In genomic region chr11:133052537-133052936, GRCh38 we compare ENCODE assay signal across 24 cellular contexts.
"Had no signal": no experiment of that assay in that cellular context is flagged by ENCODE, and none has a peak within 500 bp of the region (broad histone marks: within the 10 kb centered on the region; RNA-seq: fewer than 3 reads in every experiment).

No MANE protein-coding gene starts in this region.

- H3K27me3 ChIP-seq: ascending aorta, neutrophil, pancreas, transverse colon had no signal

- H3K9me3 ChIP-seq: ascending aorta, esophagus squamous epithelium, gastrocnemius medialis, neutrophil, pancreas, psoas muscle, transverse colon had no signal

- FAIRE-seq: pancreas, urothelium cell line had no signal

- DNase-seq: activated CD4-positive, alpha-beta T cell treated with anti-CD3 and anti-CD28 coated beads, Interleukin-2, amount 10 ng/mL, durations not matched to agents 24 days and 14 days; activated CD8-positive, alpha-beta T cell treated with anti-CD3 and anti-CD28 coated beads for 36 hours; cortex of kidney; endodermal cell; esophagus squamous epithelium; gastrocnemius medialis; islet precursor cell; mammary epithelial cell; midbrain; pancreas; psoas muscle; stimulated activated CD4-positive, alpha-beta T cell treated with anti-CD3 and anti-CD28 coated beads, Interleukin-15, amount 100 ng/mL, for 24 hours; stimulated activated CD8-positive, alpha-beta memory T cell treated with anti-CD3 and anti-CD28 coated beads, Interleukin-4, amount 100 ng/mL, for 48 hours; stimulated activated naive B cell treated with anti-CD40 and anti-IgM and Interleukin-4, amounts not matched to agents 10 μg/mL and 1 μg/mL and 100 μg/mL, for 72 hours; T1000; transverse colon had no signal

- H3K4me3 ChIP-seq: ascending aorta, esophagus squamous epithelium, gastrocnemius medialis, pancreas, psoas muscle, smooth muscle cell, transverse colon had no signal

- ATAC-seq: activated CD4-positive, CD25-positive, alpha-beta regulatory T cell treated with anti-CD3 and anti-CD28 coated beads, Interleukin-2, amount 50 U/mL, for 24 hours; activated CD8-positive, alpha-beta T cell treated with anti-CD3 and anti-CD28 coated beads for 36 hours; activated naive CD4-positive, alpha-beta T cell treated with anti-CD3 and anti-CD28 coated beads, Interleukin-2, amount 50 U/mL, for 72 hours; activated T-helper 17 cell treated with anti-CD3 and anti-CD28 coated beads, Interleukin-2, amount 50 U/mL, for 72 hours; pancreas; sciatic nerve; stimulated activated naive B cell treated with anti-CD40 and anti-IgM and Interleukin-4, amounts not matched to agents 10 μg/mL and 1 μg/mL and 100 μg/mL, for 72 hours had no signal

- H3K4me1 ChIP-seq: ascending aorta, esophagus squamous epithelium, gastrocnemius medialis, pancreas, psoas muscle, transverse colon had no signal

- H3K4me2 ChIP-seq: smooth muscle cell had no signal

- H3K36me3 ChIP-seq: ascending aorta, esophagus squamous epithelium, gastrocnemius medialis, neutrophil, pancreas, transverse colon had no signal

- H3K27ac ChIP-seq: ascending aorta, esophagus squamous epithelium, gastrocnemius medialis, neutrophil, pancreas, psoas muscle, transverse colon had no signal
